ENCODE assay signal across 30 cellular contexts in the genomic region with DNA sequence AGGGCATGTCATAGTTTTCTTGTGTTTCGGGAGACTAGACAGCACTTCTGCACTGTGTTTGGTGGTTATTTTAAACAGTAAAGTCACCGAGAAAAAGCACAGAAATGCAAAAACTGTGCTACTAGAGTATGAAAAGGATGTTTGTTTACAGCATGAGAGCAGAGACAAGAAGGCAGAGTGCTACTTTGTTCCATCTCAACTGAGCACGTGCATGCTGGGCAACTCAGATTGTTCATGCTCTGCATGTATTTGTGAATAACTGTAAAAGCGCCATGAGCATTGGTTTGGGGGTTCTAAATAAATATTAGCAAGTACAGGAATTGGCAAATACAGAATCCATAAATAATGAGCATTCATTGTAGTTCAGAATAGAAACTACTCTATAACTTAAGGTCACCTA. TPM values are rescaled to one million over a fixed set of nuclear protein-coding genes. Genes with fewer than 3 reads are reported as not detected.
"Had no signal": no experiment of that assay in that cellular context is flagged by ENCODE, and none has a peak within 500 bp of the region (broad histone marks: within the 10 kb centered on the region; RNA-seq: fewer than 3 reads in every experiment).

No MANE protein-coding gene starts in this region.

- H3K36me3 Mint-ChIP-seq: activated naive CD4-positive, alpha-beta T cell treated with anti-CD3 and anti-CD28 coated beads, Interleukin-2, amount 50 U/mL, for 24 hours; activated naive CD8-positive, alpha-beta T cell treated with anti-CD3 and anti-CD28 coated beads for 36 hours had no signal

- H3K4me1 ChIP-seq: esophagus squamous epithelium had no signal

- FAIRE-seq: astrocyte, bronchial epithelial cell, colon, frontal cortex had no signal

- H3K27me3 ChIP-seq: brain microvascular endothelial cell, esophagus squamous epithelium had no signal

- H3K4me1 Mint-ChIP-seq: activated CD4-positive, alpha-beta T cell treated with anti-CD3 and anti-CD28 coated beads for 36 hours; activated CD4-positive, alpha-beta T cell treated with anti-CD3 and anti-CD28 coated beads, Interleukin-2, amount 10 ng/mL, durations not matched to agents 24 days and 14 days; activated CD8-positive, alpha-beta memory T cell treated with anti-CD3 and anti-CD28 coated beads, Interleukin-2, amount 10 ng/mL, durations not matched to agents 7 days and 5 days; activated naive CD4-positive, alpha-beta T cell treated with anti-CD3 and anti-CD28 coated beads, Interleukin-2, amount 50 U/mL, for 24 hours; activated naive CD8-positive, alpha-beta T cell treated with anti-CD3 and anti-CD28 coated beads for 36 hours; activated naive CD8-positive, alpha-beta T cell treated with anti-CD3 and anti-CD28 coated beads, Interleukin-2, amount 50 U/mL, for 24 hours; central memory CD8-positive, alpha-beta T cell had no signal

- H3K4me3 Mint-ChIP-seq: activated CD4-positive, alpha-beta memory T cell treated with anti-CD3 and anti-CD28 coated beads for 36 hours; activated CD4-positive, alpha-beta T cell treated with anti-CD3 and anti-CD28 coated beads for 36 hours; activated CD4-positive, alpha-beta T cell treated with anti-CD3 and anti-CD28 coated beads, Interleukin-2, amount 10 ng/mL, durations not matched to agents 24 days and 14 days; activated CD8-positive, alpha-beta memory T cell treated with anti-CD3 and anti-CD28 coated beads, Interleukin-2, amount 10 ng/mL, durations not matched to agents 7 days and 5 days; activated CD8-positive, alpha-beta T cell treated with anti-CD3 and anti-CD28 coated beads, Interleukin-2, amount 10 ng/mL, durations not matched to agents 7 days and 5 days; activated naive CD4-positive, alpha-beta T cell treated with anti-CD3 and anti-CD28 coated beads for 36 hours; activated naive CD4-positive, alpha-beta T cell treated with anti-CD3 and anti-CD28 coated beads, Interleukin-2, amount 50 U/mL, for 24 hours; activated naive CD8-positive, alpha-beta T cell treated with anti-CD3 and anti-CD28 coated beads for 36 hours; activated naive CD8-positive, alpha-beta T cell treated with anti-CD3 and anti-CD28 coated beads, Interleukin-2, amount 50 U/mL, for 24 hours; activated T-helper 1 cell treated with anti-CD3 and anti-CD28 coated beads, Interleukin-12 subunit alpha, Interleukin-12 subunit beta, Interleukin-2, Interleukin-4 antibody, amounts not matched to agents 30 ng/mL and 10 ng/mL and 1 ng/mL, durations not matched to agents 14 hours and 24 hours and 36 hours; central memory CD8-positive, alpha-beta T cell; effector memory CD8-positive, alpha-beta T cell had no signal

- H3K4me3 ChIP-seq: esophagus squamous epithelium had no signal

- ATAC-seq: activated CD4-positive, alpha-beta T cell treated with anti-CD3 and anti-CD28 coated beads for 36 hours; activated CD8-positive, alpha-beta memory T cell treated with anti-CD3 and anti-CD28 coated beads, Interleukin-2, amount 10 ng/mL, durations not matched to agents 7 days and 5 days; activated CD8-positive, alpha-beta T cell treated with anti-CD3 and anti-CD28 coated beads, Interleukin-2, amount 10 ng/mL, durations not matched to agents 7 days and 5 days; activated naive CD8-positive, alpha-beta T cell treated with anti-CD3 and anti-CD28 coated beads, Interleukin-2, amount 50 U/mL, for 24 hours; effector memory CD8-positive, alpha-beta T cell had no signal

- H3K9me3 Mint-ChIP-seq: effector memory CD8-positive, alpha-beta T cell had no signal

- H3K27ac ChIP-seq: brain microvascular endothelial cell, epithelial cell of prostate, esophagus squamous epithelium had no signal

- H3K27ac Mint-ChIP-seq: activated CD4-positive, alpha-beta memory T cell treated with anti-CD3 and anti-CD28 coated beads for 36 hours; activated CD4-positive, alpha-beta T cell treated with anti-CD3 and anti-CD28 coated beads for 36 hours; activated CD4-positive, alpha-beta T cell treated with anti-CD3 and anti-CD28 coated beads, Interleukin-2, amount 10 ng/mL, durations not matched to agents 24 days and 14 days; activated CD8-positive, alpha-beta memory T cell treated with anti-CD3 and anti-CD28 coated beads, Interleukin-2, amount 10 ng/mL, durations not matched to agents 7 days and 5 days; activated CD8-positive, alpha-beta T cell treated with anti-CD3 and anti-CD28 coated beads, Interleukin-2, amount 10 ng/mL, durations not matched to agents 7 days and 5 days; activated naive CD4-positive, alpha-beta T cell treated with anti-CD3 and anti-CD28 coated beads for 36 hours; activated naive CD4-positive, alpha-beta T cell treated with anti-CD3 and anti-CD28 coated beads, Interleukin-2, amount 50 U/mL, for 24 hours; activated naive CD8-positive, alpha-beta T cell treated with anti-CD3 and anti-CD28 coated beads for 36 hours; activated naive CD8-positive, alpha-beta T cell treated with anti-CD3 and anti-CD28 coated beads, Interleukin-2, amount 50 U/mL, for 24 hours; activated T-helper 1 cell treated with anti-CD3 and anti-CD28 coated beads, Interleukin-12 subunit alpha, Interleukin-12 subunit beta, Interleukin-2, Interleukin-4 antibody, amounts not matched to agents 30 ng/mL and 10 ng/mL and 1 ng/mL, durations not matched to agents 14 hours and 24 hours and 36 hours; activated T-helper 2 cell treated with anti-CD3 and anti-CD28 coated beads, Interferon-gamma antibody, Interleukin-2, Interleukin-4, amounts not matched to agents 10 μg/mL and 5 μg/mL and 100 μg/mL, durations not matched to agents 14 hours and 24 hours and 36 hours; effector memory CD8-positive, alpha-beta T cell had no signal

- DNase-seq: activated CD4-positive, alpha-beta memory T cell treated with anti-CD3 and anti-CD28 coated beads for 36 hours; activated CD4-positive, alpha-beta T cell treated with anti-CD3 and anti-CD28 coated beads for 36 hours; activated CD4-positive, alpha-beta T cell treated with anti-CD3 and anti-CD28 coated beads, Interleukin-2, amount 10 ng/mL, durations not matched to agents 24 days and 14 days; activated CD4-positive, CD25-positive, alpha-beta regulatory T cell; activated CD4-positive, CD25-positive, alpha-beta regulatory T cell treated with anti-CD3 and anti-CD28 coated beads, Interleukin-2, amount 50 U/mL, for 72 hours; activated CD8-positive, alpha-beta memory T cell treated with anti-CD3 and anti-CD28 coated beads, Interleukin-2, amount 10 ng/mL, durations not matched to agents 7 days and 5 days; activated CD8-positive, alpha-beta memory T cell treated with anti-CD3 and anti-CD28 coated beads, Interleukin-2, amount 50 U/mL, for 4 hours; activated CD8-positive, alpha-beta T cell treated with anti-CD3 and anti-CD28 coated beads, Interleukin-2, amount 10 ng/mL, durations not matched to agents 7 days and 5 days; activated naive CD4-positive, alpha-beta T cell treated with anti-CD3 and anti-CD28 coated beads for 36 hours; activated naive CD8-positive, alpha-beta T cell treated with anti-CD3 and anti-CD28 coated beads for 36 hours; activated naive CD8-positive, alpha-beta T cell treated with anti-CD3 and anti-CD28 coated beads, Interleukin-2, amount 50 U/mL, for 24 hours; activated T-cell treated with anti-CD3 and anti-CD28 coated beads, Interleukin-2, amount 50 U/mL, for 1 hour; activated T-cell treated with anti-CD3 and anti-CD28 coated beads, Interleukin-2, amount 50 U/mL, for 48 hours; brain microvascular endothelial cell; cortex of kidney; dermis blood vessel endothelial cell; effector CD4-positive, alpha-beta T cell; effector memory CD8-positive, alpha-beta T cell; esophagus squamous epithelium; glutamatergic neuron; T-helper 2 cell had no signal

- H3K27me3 Mint-ChIP-seq: activated CD4-positive, alpha-beta T cell treated with anti-CD3 and anti-CD28 coated beads, Interleukin-2, amount 10 ng/mL, durations not matched to agents 24 days and 14 days; activated CD8-positive, alpha-beta memory T cell treated with anti-CD3 and anti-CD28 coated beads, Interleukin-2, amount 10 ng/mL, durations not matched to agents 7 days and 5 days had no signal

RNA-seq across cellular contexts. Expression of gene EVC2, which starts 10.1 kb away (rescaled TPM):
- total RNA-seq: activated naive CD4-positive, alpha-beta T cell treated with anti-CD3 and anti-CD28 coated beads for 36 hours had no signal
